8 cellular contexts compared by ENCODE assay signal in the genomic region with DNA sequence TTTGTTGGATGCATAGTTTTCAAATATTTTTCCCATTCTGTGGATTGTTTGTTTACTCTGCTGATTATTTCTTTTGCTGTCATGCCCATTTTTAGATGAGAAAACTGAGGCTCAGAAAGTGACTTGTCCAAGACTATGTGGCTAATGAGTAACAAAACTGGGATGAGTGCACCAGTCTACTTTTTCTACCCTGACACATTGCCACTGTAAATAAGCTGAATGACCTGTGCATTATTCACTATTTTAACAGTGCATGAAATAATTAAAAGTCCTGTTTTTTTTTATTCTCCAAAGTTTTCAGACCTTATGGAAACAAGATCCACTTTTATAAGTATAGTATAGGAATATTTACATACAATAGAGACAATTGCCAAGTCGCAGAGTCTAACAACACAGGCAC.
"Had no signal": no experiment of that assay in that cellular context is flagged by ENCODE, and none has a peak within 500 bp of the region (broad histone marks: within the 10 kb centered on the region; RNA-seq: fewer than 3 reads in every experiment).

No MANE protein-coding gene starts in this region.

- H3K9me3 Mint-ChIP-seq: HFFc6 had no signal

- H3K9me3 ChIP-seq: HAP-1 had no signal

- H3K36me3 ChIP-seq: HAP-1 had no signal

- ATAC-seq: HCT116, HepG2 had no signal

- H3K27ac ChIP-seq: HL-60 had no signal

- H3K27ac Mint-ChIP-seq: HFFc6, IgD-negative memory B cell had no signal

- DNase-seq: GOT3, H7, HFFc6 had no signal

- H3K4me1 ChIP-seq: HAP-1 had no signal

- H3K4me3 Mint-ChIP-seq: HFFc6, IgD-negative memory B cell had no signal

- H3K36me3 Mint-ChIP-seq: IgD-negative memory B cell had no signal

- H3K4me3 ChIP-seq: HAP-1 had no signal
